In the genomic region with DNA sequence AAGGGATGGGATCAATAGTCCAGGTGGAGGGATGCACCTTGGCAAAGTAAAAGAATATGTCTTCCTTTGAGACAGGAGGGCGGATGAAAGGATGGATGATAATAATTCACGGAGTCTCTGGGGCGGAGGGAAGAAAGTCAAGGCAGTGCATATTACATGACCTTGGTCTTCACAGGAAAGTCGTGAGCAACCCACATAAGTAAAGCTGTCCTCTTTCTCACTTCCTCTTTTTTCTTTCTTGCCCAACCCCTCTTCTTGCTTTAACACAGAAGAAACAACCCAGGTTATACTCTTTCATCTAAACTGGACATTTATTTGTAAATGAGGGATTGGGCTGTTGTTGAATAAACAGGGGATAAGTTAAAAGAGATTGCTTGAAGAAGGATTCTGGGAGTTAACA, we compare ENCODE assay signal across 19 cellular contexts.
A peak's percentile ranks its signal among the peaks of the same experiment; 100 is the strongest.
DNase-seq lines count a peak whose midpoint lies in the region; ATAC-seq and TF ChIP-seq lines count a peak whose summit lies in the region.
"Had no signal": no experiment of that assay in that cellular context is flagged by ENCODE, and none has a peak within 500 bp of the region (broad histone marks: within the 10 kb centered on the region; RNA-seq: fewer than 3 reads in every experiment).

No MANE protein-coding gene starts in this region.

- ATAC-seq in GM21390 (IDR thresholded peaks at IDR 0.05; ENCODE audit: unreplicated experiment) = peak; percentile 80
- ATAC-seq in HG03108 (IDR thresholded peaks at IDR 0.05; ENCODE audit: unreplicated experiment) = peak; percentile 77
- no peak for ATAC-seq in activated CD8-positive, alpha-beta memory T cell treated with anti-CD3 and anti-CD28 coated beads, Interleukin-2, amount 10 ng/mL, durations not matched to agents 7 days and 5 days
- ATAC-seq: mucosa of descending colon, Panc1, psoas muscle had no signal

- H3K4me3 Mint-ChIP-seq in activated CD8-positive, alpha-beta memory T cell treated with anti-CD3 and anti-CD28 coated beads, Interleukin-2, amount 10 ng/mL, durations not matched to agents 7 days and 5 days = no peak overlapping the region
- H3K4me3 Mint-ChIP-seq: HFFc6, immature natural killer cell had no signal

- no peaks in the 10 kb centered on the region for H3K4me1 Mint-ChIP-seq in activated CD8-positive, alpha-beta memory T cell treated with anti-CD3 and anti-CD28 coated beads, Interleukin-2, amount 10 ng/mL, durations not matched to agents 7 days and 5 days
- H3K4me1 Mint-ChIP-seq: immature natural killer cell had no signal

- CTCF ChIA-PET in activated CD8-positive, alpha-beta memory T cell treated with anti-CD3 and anti-CD28 coated beads, Interleukin-2, amount 10 ng/mL, durations not matched to agents 7 days and 5 days (lab: Charles Lee) = no interaction called here

- no peaks in the 10 kb centered on the region for H3K36me3 Mint-ChIP-seq in activated CD8-positive, alpha-beta memory T cell treated with anti-CD3 and anti-CD28 coated beads, Interleukin-2, amount 10 ng/mL, durations not matched to agents 7 days and 5 days
- H3K36me3 Mint-ChIP-seq: immature natural killer cell had no signal

- peaks cover 28% of the 10 kb centered on the region for H3K27me3 Mint-ChIP-seq in activated CD8-positive, alpha-beta memory T cell treated with anti-CD3 and anti-CD28 coated beads, Interleukin-2, amount 10 ng/mL, durations not matched to agents 7 days and 5 days

- H3K27ac Mint-ChIP-seq in activated CD8-positive, alpha-beta memory T cell treated with anti-CD3 and anti-CD28 coated beads, Interleukin-2, amount 10 ng/mL, durations not matched to agents 7 days and 5 days = no peak overlapping the region
- H3K27ac Mint-ChIP-seq: HFFc6, immature natural killer cell had no signal

- in situ Hi-C loops in GM13977 (cut with MboI; ENCODE audit: low pct_unique_long_range_greater_than_20kb, low sequenced_read_pairs, unreplicated experiment) = no loop called here

- H3K9me3 Mint-ChIP-seq in activated CD8-positive, alpha-beta memory T cell treated with anti-CD3 and anti-CD28 coated beads, Interleukin-2, amount 10 ng/mL, durations not matched to agents 7 days and 5 days (ENCODE audit: low read depth) = no peaks in the 10 kb centered on the region

- TF ChIP-seq CTCF in GM13977 (IDR thresholded peaks at IDR 0.05; ENCODE audit: extremely low read depth, insufficient read depth, missing control alignments) = no peak

- DNase-seq in GM13977 (ENCODE audit: low spot score) (peak; percentile 35), NOMO-1 treated with dmso at 0.1 percent for 144 hours (lab: John Stamatoyannopoulos, UW; ENCODE audit: unreplicated experiment) (peak; percentile 24), kidney tubule cell (ENCODE audit: low spot score) (no peak), NCI-H128 (lab: John Stamatoyannopoulos, UW; ENCODE audit: unreplicated experiment) (no peak)
- no peak for DNase-seq in activated CD4-positive, CD25-positive, alpha-beta regulatory T cell treated with anti-CD3 and anti-CD28 coated beads, Interleukin-2, amount 50 U/mL, for 72 hours
- DNase-seq in activated CD8-positive, alpha-beta memory T cell treated with anti-CD3 and anti-CD28 coated beads, Interleukin-2, amount 10 ng/mL, durations not matched to agents 7 days and 5 days = no peak
- DNase-seq: activated CD8-positive, alpha-beta memory T cell treated with anti-CD3 and anti-CD28 coated beads, Interleukin-2, amount 50 U/mL, for 48 hours; amygdala; DMS79; HFFc6; immature natural killer cell; mucosa of descending colon; NCI-H2107; psoas muscle; stimulated activated CD4-positive, alpha-beta T cell treated with anti-CD3 and anti-CD28 coated beads, Interleukin-2, amount 100 ng/mL, for 24 hours; stimulated activated naive CD4-positive, alpha-beta T cell had no signal

Comparison
In these comparisons a context has a peak if more than half of its experiments do, and no peak if none do; other contexts are left out.
1. DNase-seq: peak in GM13977 (single experiment) and NOMO-1 treated with dmso at 0.1 percent for 144 hours (single experiment); none in kidney tubule cell (single experiment), activated CD4-positive, CD25-positive, alpha-beta regulatory T cell treated with anti-CD3 and anti-CD28 coated beads, Interleukin-2, amount 50 U/mL, for 72 hours (single experiment), NCI-H128 (single experiment) and activated CD8-positive, alpha-beta memory T cell treated with anti-CD3 and anti-CD28 coated beads, Interleukin-2, amount 10 ng/mL, durations not matched to agents 7 days and 5 days (single experiment).